8 cellular contexts compared by ENCODE assay signal in genomic region chr6:43772571-43773049, GRCh38. TPM values are rescaled to one million over a fixed set of nuclear protein-coding genes. Genes with fewer than 3 reads are reported as not detected.
DNase-seq lines count a peak whose midpoint lies in the region; ATAC-seq, FAIRE-seq and TF ChIP-seq lines count a peak whose summit lies in the region.

No MANE protein-coding gene starts in this region.

- H3K4me1 ChIP-seq in adipocyte (ENCODE audit: control insufficient read depth, insufficient read depth, low read length), result peaks cover 64% of the 10 kb centered on the region
- peaks cover 23% of the 10 kb centered on the region for H3K4me1 ChIP-seq in iPS-15b (ENCODE audit: control insufficient read depth, insufficient read depth, low read length)
- H3K4me1 ChIP-seq in small intestine (ENCODE audit: control insufficient read depth in 2 of 2, insufficient read depth in 1 of 2, low read depth in 1 of 2, low read length in 1 of 2), result peaks cover 0 to 2% of the 10 kb centered on the region in 2 donors

- 19 to 38% (median 35%) methylated on average over 7 of the region's 7 CpGs for WGBS in small intestine, 3 donors

- H3K27me3 ChIP-seq in AG04450 (ENCODE audit: control insufficient read depth, insufficient read depth, low read length) (no peaks in the 10 kb centered on the region), adipocyte (replicated peaks; ENCODE audit: control insufficient read depth, insufficient read depth, low read length) (no peaks in the 10 kb centered on the region), iPS-15b (ENCODE audit: control insufficient read depth, insufficient read depth, low read length) (peaks cover 3% of the 10 kb centered on the region), small intestine (ENCODE audit: control insufficient read depth in 2 of 2, insufficient read depth in 2 of 2, low read length in 2 of 2) (no peaks in the 10 kb centered on the region)

- no peak for ATAC-seq in GM18861 (IDR thresholded peaks at IDR 0.05; ENCODE audit: unreplicated experiment)

- H3K4me3 ChIP-seq in AG04450 (ENCODE audit: low read depth, low read length) (peak overlapping the region; percentile 96), adipocyte (ENCODE audit: low read length) (peak overlapping the region; percentile 87), iPS-15b (ENCODE audit: low read depth, low read length) (peak overlapping the region; percentile 71), small intestine (ENCODE audit: low read depth in 1 of 2, low read length in 2 of 2) (peak overlapping the region; percentile 90 to 94)

- POLR2A ChIA-PET in AG04450 (lab: Yijun Ruan, JAX), result interaction anchor here (0.6 to 1.5 kb wide), 2 partner anchors 66 to 238 kb away, joined by 3 to 4 read pairs; no protein-coding TSS in a partner anchor

- H3K9me3 ChIP-seq in AG04450 (ENCODE audit: control insufficient read depth, insufficient read depth, low read length) (no peaks in the 10 kb centered on the region; the same call in 1 of the 2 replicates), adipocyte (ENCODE audit: control insufficient read depth, low read length) (no peaks in the 10 kb centered on the region), iPS-15b (ENCODE audit: control insufficient read depth, insufficient read depth, low read length) (no peaks in the 10 kb centered on the region), small intestine (ENCODE audit: control insufficient read depth, low read depth) (no peaks in the 10 kb centered on the region)

- TF ChIP-seq CTCF in AG04450 (IDR thresholded peaks at IDR 0.05; ENCODE audit: low read depth, low read length), result peak; percentile 21; the same call in 1 of the 2 replicates

- CTCF ChIA-PET in AG04450 (lab: Charles Lee), result interaction anchor here (0.6 to 3.8 kb wide), 25 partner anchors 9 to 452 kb away, joined by 3 to 37 read pairs (median 4); partner anchors contain the start of gene MRPS18A

- no peak for FAIRE-seq in small intestine (lab: Jason Lieb, UNC)

- H3K27ac ChIP-seq in AG04450 (ENCODE audit: low read depth, low read length) (peak overlapping the region; percentile 21), small intestine (ENCODE audit: low read depth in 1 of 2, low read length in 1 of 2) (peak overlapping the region; percentile 94 to 99)

- peak overlapping the region; percentile 96 for H3K9ac ChIP-seq in adipocyte (ENCODE audit: low read length)
- peak overlapping the region; percentile 96 for H3K9ac ChIP-seq in iPS-15b (ENCODE audit: low read depth, low read length)

- no peak for DNase-seq in AG04450 (ENCODE audit: low read depth, low spot score)
- DNase-seq in HUDEP-2 (lab: John Stamatoyannopoulos, UW; ENCODE audit: unreplicated experiment in 76 of 76), result peak in 41 of 76 experiments; percentile 17 to 87 (median 41)
- DNase-seq in adipocyte (ENCODE audit: low read depth), result peak; percentile 54
- DNase-seq in small intestine, result peak; percentile 43
- DNase-seq in mesenteric fat pad (ENCODE audit: low spot score), result no peak
- DNase-seq in NCI-H226, result no peak

- H3K36me3 ChIP-seq in adipocyte (ENCODE audit: control insufficient read depth, insufficient read depth, low read length, severe bottlenecking) (peaks cover 22% of the 10 kb centered on the region), iPS-15b (ENCODE audit: control insufficient read depth, insufficient read depth, low read length) (peaks cover 1% of the 10 kb centered on the region), small intestine (ENCODE audit: control insufficient read depth in 2 of 2, insufficient read depth in 2 of 2, low read length in 2 of 2) (peaks cover 0 to 5% of the 10 kb centered on the region in 2 donors)

RNA-seq across cellular contexts. Expression of gene VEGFA, which starts 2.6 kb away (rescaled TPM):
- 189 and 239 TPM in 2 replicates for polyA plus RNA-seq in AG04450 (2011; rRNA removed)
- polyA minus RNA-seq in AG04450 (2011; rRNA and poly(A)+ RNA removed), result 261 and 387 TPM in 2 replicates
- 100 to 1,000 TPM; 100 to 144 (median 107) TPM for polyA plus RNA-seq in small intestine
- 498 TPM for total RNA-seq in mesenteric fat pad

Comparison
In these comparisons a context has a peak if more than half of its experiments do, and no peak if none do; other contexts are left out.
1. DNase-seq: peak in HUDEP-2 (41 of 76), adipocyte (single experiment) and small intestine (single experiment); none in AG04450 (single experiment), mesenteric fat pad (single experiment) and NCI-H226 (single experiment).
2. Peak in every context shown above with its lines, with median percentiles within 50 percentile points of each other: H3K4me3 ChIP-seq.